Comparison of ENCODE assay signal across 8 cellular contexts in genomic region chr2:64327510-64328414, GRCh38.
DNase-seq lines count a peak whose midpoint lies in the region; ATAC-seq and TF ChIP-seq lines count a peak whose summit lies in the region.

No MANE protein-coding gene starts in this region.

- H3K9me2 ChIP-seq in PC-9 (ENCODE audit: insufficient read depth) = no peaks in the 10 kb centered on the region

- H3K9me3 ChIP-seq in PC-9 (ENCODE audit: insufficient read depth, low read depth) (no peaks in the 10 kb centered on the region), psoas muscle (no peaks in the 10 kb centered on the region)

- no peak overlapping the region for H3K4me3 ChIP-seq in AG04449 (ENCODE audit: low read depth, low read length)
- H3K4me3 ChIP-seq in PC-9 = no peak overlapping the region
- H3K4me3 ChIP-seq in psoas muscle = peak overlapping the region; percentile 36

- no peaks in the 10 kb centered on the region for H3K36me3 Mint-ChIP-seq in activated naive CD4-positive, alpha-beta T cell treated with anti-CD3 and anti-CD28 coated beads, Interleukin-2, amount 10 ng/mL, durations not matched to agents 7 days and 5 days

- DNase-seq in AG04449 (ENCODE audit: low read depth, low spot score) = no peak
- DNase-seq in PC-9 = no peak
- peak; percentile 64 for DNase-seq in activated naive CD4-positive, alpha-beta T cell treated with anti-CD3 and anti-CD28 coated beads, Interleukin-2, amount 10 ng/mL, durations not matched to agents 7 days and 5 days
- DNase-seq in Right ventricle myocardium inferior (ENCODE audit: missing footprints) = peak; percentile 72
- peak in 1 of 2 donors; percentile 63 for DNase-seq in psoas muscle
- no peak for DNase-seq in dedifferentiated amniotic fluid mesenchymal stem cell (ENCODE audit: extremely low spot score)

- ATAC-seq in GM18505 (IDR thresholded peaks at IDR 0.05; ENCODE audit: unreplicated experiment) (no peak), Right ventricle myocardium inferior (peak; percentile 66), psoas muscle (peak; percentile 60 to 70 (median 69)), GM21737 (IDR thresholded peaks at IDR 0.05; ENCODE audit: unreplicated experiment) (no peak)

- no peak overlapping the region for H3K4me2 ChIP-seq in PC-9

- intact Hi-C loops in PC-9 (cut with micrococcal nuclease; ENCODE audit: unreplicated experiment) = loop anchor here (1.0 kb wide), 1 partner anchor 278 kb away; no protein-coding TSS in a partner anchor
- intact Hi-C loops in Right ventricle myocardium inferior (cut with DNase I) = loop anchor here (1.0 kb wide), 1 partner anchor 278 kb away; no protein-coding TSS in a partner anchor
- intact Hi-C loops in psoas muscle (cut with DNase I) = loop anchor here (1.0 to 5.0 kb wide), 3 partner anchors 190 to 280 kb away; no protein-coding TSS in a partner anchor

- peak; percentile 45 for TF ChIP-seq CTCF in AG04449 (IDR thresholded peaks at IDR 0.05; ENCODE audit: insufficient read depth, low read length, missing control alignments)
- TF ChIP-seq CTCF in PC-9 (conservative IDR thresholded peaks at IDR 0.05) = peak; percentile 50
- TF ChIP-seq CTCF in psoas muscle (IDR thresholded peaks at IDR 0.05) = peak; percentile 48

- H3K27me3 ChIP-seq in PC-9 (ENCODE audit: insufficient read depth, low read depth) (no peaks in the 10 kb centered on the region), psoas muscle (ENCODE audit: insufficient read depth in 3 of 3, low read length in 2 of 3) (no peaks in the 10 kb centered on the region)

- H2AFZ ChIP-seq in PC-9 = no peak overlapping the region

- peaks cover 73% of the 10 kb centered on the region for H3K4me1 Mint-ChIP-seq in activated naive CD4-positive, alpha-beta T cell treated with anti-CD3 and anti-CD28 coated beads, Interleukin-2, amount 10 ng/mL, durations not matched to agents 7 days and 5 days

- H3K36me3 ChIP-seq in PC-9 (ENCODE audit: low read depth) (no peaks in the 10 kb centered on the region), psoas muscle (ENCODE audit: insufficient read depth in 1 of 2, low read depth in 1 of 2) (no peaks in the 10 kb centered on the region)

- peak overlapping the region; percentile 58 for H3K4me3 Mint-ChIP-seq in activated naive CD4-positive, alpha-beta T cell treated with anti-CD3 and anti-CD28 coated beads, Interleukin-2, amount 10 ng/mL, durations not matched to agents 7 days and 5 days

- H3K9me3 Mint-ChIP-seq in activated naive CD4-positive, alpha-beta T cell treated with anti-CD3 and anti-CD28 coated beads, Interleukin-2, amount 10 ng/mL, durations not matched to agents 7 days and 5 days = no peaks in the 10 kb centered on the region

- H4K20me1 ChIP-seq in PC-9 (ENCODE audit: insufficient read depth) = no peaks in the 10 kb centered on the region

- 0 out of 2 replicates have a peak, but pooled peaks cover 10% of the 10 kb centered on the region for H3F3A ChIP-seq in PC-9 (ENCODE audit: insufficient read depth, low read depth)

- BruUV-seq in PC-9 (replicated peaks; lab: Mats Ljungman, UMichigan) = no TSS peak

- H3K27me3 Mint-ChIP-seq in activated naive CD4-positive, alpha-beta T cell treated with anti-CD3 and anti-CD28 coated beads, Interleukin-2, amount 10 ng/mL, durations not matched to agents 7 days and 5 days = peaks cover 44% of the 10 kb centered on the region

- H3K27ac Mint-ChIP-seq in activated naive CD4-positive, alpha-beta T cell treated with anti-CD3 and anti-CD28 coated beads, Interleukin-2, amount 10 ng/mL, durations not matched to agents 7 days and 5 days = peak overlapping the region; percentile 81

- peaks cover 27% of the 10 kb centered on the region for H3K4me1 ChIP-seq in PC-9 (replicated peaks; ENCODE audit: insufficient read depth)
- H3K4me1 ChIP-seq in psoas muscle = peaks cover 42% of the 10 kb centered on the region

- H3K27ac ChIP-seq in PC-9 (no peak overlapping the region), psoas muscle (peak overlapping the region; percentile 70)

- POLR2A ChIA-PET in AG04449 (lab: Yijun Ruan, JAX) (interaction anchor here (0.5 to 0.7 kb wide), 2 partner anchors 105 to 313 kb away, joined by 3 read pairs; no protein-coding TSS in a partner anchor), PC-9 (lab: Charles Lee; ENCODE audit: unreplicated experiment) (interaction anchor here (0.5 to 0.7 kb wide), 3 partner anchors 51 to 231 kb away, joined by 3 to 5 read pairs (median 4); no protein-coding TSS in a partner anchor)

- H3K79me2 ChIP-seq in PC-9 (ENCODE audit: low read depth) = no peaks in the 10 kb centered on the region

- CTCF ChIA-PET in AG04449 (lab: Yijun Ruan, JAX) (interaction anchor here (1.0 to 9.2 kb wide), 23 partner anchors 10 to 561 kb away, joined by 3 to 315 read pairs (median 5); partner anchors contain the start of gene AFTPH), PC-9 (lab: Charles Lee) (interaction anchor here (0.6 to 2.0 kb wide), 8 partner anchors 9 to 317 kb away, joined by 3 to 22 read pairs (median 4); no protein-coding TSS in a partner anchor)
- CTCF ChIA-PET in activated naive CD4-positive, alpha-beta T cell treated with anti-CD3 and anti-CD28 coated beads, Interleukin-2, amount 10 ng/mL, durations not matched to agents 7 days and 5 days (lab: Charles Lee) = interaction anchor here (0.6 to 7.4 kb wide), 20 partner anchors 10 to 466 kb away, joined by 3 to 211 read pairs (median 4); no protein-coding TSS in a partner anchor

- 57 to 68% (median 60%) methylated on average over 16 of the region's 16 CpGs for WGBS in psoas muscle, 3 donors

- TF ChIP-seq POLR2A in GM18505 (IDR thresholded peaks at IDR 0.05; ENCODE audit: borderline replicate concordance, extremely low read depth, insufficient read depth, insufficient read length) = peak; percentile 29

Comparison
In these comparisons a context has a peak if more than half of its experiments do, and no peak if none do; other contexts are left out.
1. DNase-seq: peak in activated naive CD4-positive, alpha-beta T cell treated with anti-CD3 and anti-CD28 coated beads, Interleukin-2, amount 10 ng/mL, durations not matched to agents 7 days and 5 days (single experiment) and Right ventricle myocardium inferior (single experiment); none in AG04449 (single experiment), PC-9 (0 of 2) and dedifferentiated amniotic fluid mesenchymal stem cell (single experiment).
2. ATAC-seq: peak in Right ventricle myocardium inferior (single experiment) and psoas muscle (4 of 4); none in GM18505 (single experiment) and GM21737 (single experiment).
3. Peak in every context shown above with its lines, with median percentiles within 50 percentile points of each other: CTCF ChIP-seq.